ENCODE assay signal across 18 cellular contexts in genomic region chr21:46202592-46203202, GRCh38. TPM values are rescaled to one million over a fixed set of nuclear protein-coding genes. Genes with fewer than 3 reads are reported as not detected.
DNase-seq lines count a peak whose midpoint lies in the region; ATAC-seq and TF ChIP-seq lines count a peak whose summit lies in the region.
"Had no signal": no experiment of that assay in that cellular context is flagged by ENCODE, and none has a peak within 500 bp of the region (broad histone marks: within the 10 kb centered on the region; RNA-seq: fewer than 3 reads in every experiment).

No MANE protein-coding gene starts in this region.

- H3K4ac ChIP-seq in mesendoderm (ENCODE audit: low read depth, low read length), result no peak overlapping the region

- POLR2A ChIA-PET in HEK293 (lab: Yijun Ruan, JAX), result no interaction called here

- no peak overlapping the region for H4K5ac ChIP-seq in mesendoderm (ENCODE audit: low read length)

- H3K4me1 ChIP-seq in HEK293 (ENCODE audit: control insufficient read depth, insufficient read depth, low read length) (no peaks in the 10 kb centered on the region), mesendoderm (ENCODE audit: control insufficient read depth, low read depth, low read length) (no peaks in the 10 kb centered on the region)

- H3K56ac ChIP-seq in mesendoderm (ENCODE audit: low read length), result no peak overlapping the region

- TF ChIP-seq CTCF in HEK293 (tag by site-specific recombination; IDR thresholded peaks at IDR 0.05), result no peak

- no peak for ATAC-seq in GM21528 (IDR thresholded peaks at IDR 0.05; ENCODE audit: low FRiP score, unreplicated experiment)
- ATAC-seq in HG03521 (IDR thresholded peaks at IDR 0.05; ENCODE audit: unreplicated experiment), result no peak
- ATAC-seq: activated T-cell treated with anti-CD3 and anti-CD28 coated beads, Interleukin-2, amount 50 U/mL, for 72 hours had no signal

- CTCF ChIA-PET in HEK293 (lab: Yijun Ruan, JAX), result interaction anchor here (0.6 to 1.1 kb wide), 4 partner anchors 49 to 1062 kb away, joined by 3 read pairs; no protein-coding TSS in a partner anchor

- H3K9me3 ChIP-seq in HEK293 (ENCODE audit: control insufficient read depth, insufficient read depth, low read depth, low read length), result no peaks in the 10 kb centered on the region

- no peak overlapping the region for H3K18ac ChIP-seq in mesendoderm (ENCODE audit: low read length)

- H2BK120ac ChIP-seq in mesendoderm (ENCODE audit: low read depth, low read length), result no peak overlapping the region

- no peak overlapping the region for H2AK5ac ChIP-seq in mesendoderm (ENCODE audit: low read length)

- H3K36me3 ChIP-seq in HEK293 (ENCODE audit: control insufficient read depth in 2 of 2, insufficient read depth in 1 of 2, low read length in 2 of 2), result peaks cover 31 to 49% of the 10 kb centered on the region in 2 experiments
- H3K36me3 ChIP-seq in mesendoderm (ENCODE audit: control insufficient read depth, insufficient read depth, low read length), result peaks cover 10% of the 10 kb centered on the region

- no peaks in the 10 kb centered on the region for H3K27me3 ChIP-seq in mesendoderm (ENCODE audit: insufficient read depth, low read length, poor library complexity)

- no peak overlapping the region for H3K27ac ChIP-seq in HEK293 (ENCODE audit: extremely low read depth, low read depth, low read length)
- no peak overlapping the region for H3K27ac ChIP-seq in mesendoderm (ENCODE audit: low read depth, low read length)
- H3K27ac ChIP-seq: PC-9 had no signal

- DNase-seq in dermis blood vessel endothelial cell, result peak; percentile 75
- DNase-seq in mesendoderm, result peak; percentile 35
- no peak for DNase-seq in stimulated activated CD4-positive, alpha-beta T cell treated with anti-CD3 and anti-CD28 coated beads, Interleukin-4, amount 100 ng/mL, for 4 hours
- DNase-seq: activated T-cell treated with anti-CD3 and anti-CD28 coated beads, Interleukin-2, amount 50 U/mL, for 72 hours; anterior cingulate cortex; DMS153; effector CD8-positive, alpha-beta T cell; foreskin melanocyte; naive B cell; NCI-H1105; NCI-H446 treated with DMSO at 0.1 percent for 48 hours; PC-9; stimulated activated naive CD4-positive, alpha-beta T cell treated with Interleukin-2 at 50 U/mL for 16 hours had no signal

- H2BK15ac ChIP-seq in mesendoderm (replicated peaks; ENCODE audit: low read depth), result no peak overlapping the region

- H3K23ac ChIP-seq in mesendoderm (ENCODE audit: low read length), result no peak overlapping the region

- H3K4me3 ChIP-seq in HEK293 (ENCODE audit: low read depth, low read length), result no peak overlapping the region
- no peak overlapping the region for H3K4me3 ChIP-seq in mesendoderm (ENCODE audit: low read length)
- H3K4me3 ChIP-seq: PC-9 had no signal

- no peak overlapping the region for H2BK5ac ChIP-seq in mesendoderm (ENCODE audit: low read length)

- WGBS in mesendoderm (ENCODE audit: extremely low coverage, insufficient coverage, low lambda C conversion rate), result no CpG with 5 or more reads among the region's 6 CpGs

- no peak overlapping the region for H3K9ac ChIP-seq in mesendoderm (ENCODE audit: low read length)

- no peaks in the 10 kb centered on the region for H3K79me1 ChIP-seq in mesendoderm (ENCODE audit: low read length)

- H4K8ac ChIP-seq in mesendoderm (ENCODE audit: low read depth, low read length), result no peak overlapping the region

- no peak overlapping the region for H3K4me2 ChIP-seq in mesendoderm (ENCODE audit: low read length)
- H3K4me2 ChIP-seq: PC-9 had no signal

- no peaks in the 10 kb centered on the region for H3K79me2 ChIP-seq in mesendoderm (ENCODE audit: control insufficient read depth, insufficient read depth, low read length)

TF ChIP-seq in HEK293, 187 proteins besides CTCF, POLR2A, EP300 and RAD21:
- TF ChIP-seq SCRT2 (tag by site-specific recombination; IDR thresholded peaks at IDR 0.05) (peak; percentile 79), ZNF645 (tag by site-specific recombination; IDR thresholded peaks at IDR 0.05) (no peak)

RNA-seq across cellular contexts. Expression of gene SPATC1L, which starts 18.4 kb away (rescaled TPM):
- 6.1 and 9.4 TPM in 2 replicates for total RNA-seq in dermis blood vessel endothelial cell
- 43.9 TPM for polyA plus RNA-seq in mesendoderm (2013, experiment 1 of 2)
- polyA plus RNA-seq in mesendoderm (2013, experiment 2 of 2), result 44.7 TPM

RNA-seq across cellular contexts. Expression of gene LSS, which starts 25.9 kb away (rescaled TPM):
- total RNA-seq in dermis blood vessel endothelial cell, result 85.3 and 134 TPM in 2 replicates
- polyA plus RNA-seq in mesendoderm (2013, experiment 1 of 2), result 61.8 TPM
- polyA plus RNA-seq in mesendoderm (2013, experiment 2 of 2), result 61.9 TPM

RNA-seq across cellular contexts. Expression of gene FTCD, which starts 47.3 kb away (rescaled TPM):
- 0.05 and 0.17 TPM in 2 replicates for total RNA-seq in dermis blood vessel endothelial cell
- 2.4 TPM for polyA plus RNA-seq in mesendoderm (2013, experiment 1 of 2)
- polyA plus RNA-seq in mesendoderm (2013, experiment 2 of 2), result 2.9 TPM
- total RNA-seq: T-helper 1 cell treated with Interleukin-12 subunit alpha and Interleukin-12 subunit beta and Interleukin-4 antibody, amounts not matched to agents 30 ng/mL and 1 ng/mL, for 36 hours had no signal
- polyA plus RNA-seq: keratinocyte had no signal

Comparison
In these comparisons a context has a peak if more than half of its experiments do, and no peak if none do; other contexts are left out.
1. DNase-seq: peak in dermis blood vessel endothelial cell (single experiment) and mesendoderm (single experiment); none in stimulated activated CD4-positive, alpha-beta T cell treated with anti-CD3 and anti-CD28 coated beads, Interleukin-4, amount 100 ng/mL, for 4 hours (0 of 2).